ENCODE assay signal across 1 cellular context in genomic region chr9:132293145-132293721, GRCh38.
TF ChIP-seq lines count a peak whose summit lies in the region.

No MANE protein-coding gene starts in this region.

TF ChIP-seq in WTC11, 78 proteins besides CTCF, POLR2A, EP300 and RAD21:
- TF ChIP-seq, protein P1, sequence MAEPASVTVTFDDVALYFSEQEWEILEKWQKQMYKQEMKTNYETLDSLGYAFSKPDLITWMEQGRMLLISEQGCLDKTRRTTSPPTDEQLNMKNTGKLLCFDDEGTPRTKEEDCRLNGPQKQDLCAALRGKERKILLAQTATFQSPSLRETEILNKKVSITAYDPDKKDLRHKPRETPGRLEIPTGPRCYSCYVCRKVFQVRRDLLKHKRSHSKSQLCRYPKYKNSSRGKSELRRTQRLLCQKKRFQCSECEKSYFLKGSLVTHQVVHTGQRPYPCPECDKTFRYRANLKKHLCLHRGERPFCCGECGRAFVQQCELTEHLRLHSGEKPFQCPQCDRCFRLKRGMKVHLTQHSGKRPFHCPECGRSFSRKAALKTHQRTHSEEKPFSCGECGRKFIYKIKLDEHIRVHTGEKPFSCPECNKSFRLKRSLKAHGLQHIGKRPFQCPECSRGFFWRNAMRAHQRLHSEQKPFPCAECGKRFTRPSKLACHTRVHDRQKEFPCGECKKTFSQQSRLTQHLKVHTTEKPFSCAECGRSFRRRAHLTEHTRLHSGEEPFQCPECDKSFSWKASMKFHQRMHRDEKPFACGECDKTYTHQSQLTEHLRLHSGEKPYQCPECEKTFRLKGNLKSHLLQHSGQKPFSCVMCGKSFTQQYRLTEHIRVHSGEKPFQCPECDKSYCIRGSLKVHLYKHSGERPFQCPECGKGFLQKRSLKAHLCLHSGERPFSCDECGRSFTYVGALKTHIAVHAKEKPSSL (CRISPR knock-in tag; conservative IDR thresholded peaks at IDR 0.05), result no peak
- TF ChIP-seq RELA (CRISPR knock-in tag; IDR thresholded peaks at IDR 0.05; ENCODE audit: borderline replicate concordance), result no peak
- TF ChIP-seq, protein P2, sequence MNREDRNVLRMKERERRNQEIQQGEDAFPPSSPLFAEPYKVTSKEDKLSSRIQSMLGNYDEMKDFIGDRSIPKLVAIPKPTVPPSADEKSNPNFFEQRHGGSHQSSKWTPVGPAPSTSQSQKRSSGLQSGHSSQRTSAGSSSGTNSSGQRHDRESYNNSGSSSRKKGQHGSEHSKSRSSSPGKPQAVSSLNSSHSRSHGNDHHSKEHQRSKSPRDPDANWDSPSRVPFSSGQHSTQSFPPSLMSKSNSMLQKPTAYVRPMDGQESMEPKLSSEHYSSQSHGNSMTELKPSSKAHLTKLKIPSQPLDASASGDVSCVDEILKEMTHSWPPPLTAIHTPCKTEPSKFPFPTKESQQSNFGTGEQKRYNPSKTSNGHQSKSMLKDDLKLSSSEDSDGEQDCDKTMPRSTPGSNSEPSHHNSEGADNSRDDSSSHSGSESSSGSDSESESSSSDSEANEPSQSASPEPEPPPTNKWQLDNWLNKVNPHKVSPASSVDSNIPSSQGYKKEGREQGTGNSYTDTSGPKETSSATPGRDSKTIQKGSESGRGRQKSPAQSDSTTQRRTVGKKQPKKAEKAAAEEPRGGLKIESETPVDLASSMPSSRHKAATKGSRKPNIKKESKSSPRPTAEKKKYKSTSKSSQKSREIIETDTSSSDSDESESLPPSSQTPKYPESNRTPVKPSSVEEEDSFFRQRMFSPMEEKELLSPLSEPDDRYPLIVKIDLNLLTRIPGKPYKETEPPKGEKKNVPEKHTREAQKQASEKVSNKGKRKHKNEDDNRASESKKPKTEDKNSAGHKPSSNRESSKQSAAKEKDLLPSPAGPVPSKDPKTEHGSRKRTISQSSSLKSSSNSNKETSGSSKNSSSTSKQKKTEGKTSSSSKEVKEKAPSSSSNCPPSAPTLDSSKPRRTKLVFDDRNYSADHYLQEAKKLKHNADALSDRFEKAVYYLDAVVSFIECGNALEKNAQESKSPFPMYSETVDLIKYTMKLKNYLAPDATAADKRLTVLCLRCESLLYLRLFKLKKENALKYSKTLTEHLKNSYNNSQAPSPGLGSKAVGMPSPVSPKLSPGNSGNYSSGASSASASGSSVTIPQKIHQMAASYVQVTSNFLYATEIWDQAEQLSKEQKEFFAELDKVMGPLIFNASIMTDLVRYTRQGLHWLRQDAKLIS (CRISPR knock-in tag; IDR thresholded peaks at IDR 0.05; ENCODE audit: borderline replicate concordance), result no peak
- no peak for TF ChIP-seq HMGA2 (CRISPR knock-in tag; IDR thresholded peaks at IDR 0.05)
TF ChIP-seq in WTC11: peak in this region for 0.
